In the genomic region with DNA sequence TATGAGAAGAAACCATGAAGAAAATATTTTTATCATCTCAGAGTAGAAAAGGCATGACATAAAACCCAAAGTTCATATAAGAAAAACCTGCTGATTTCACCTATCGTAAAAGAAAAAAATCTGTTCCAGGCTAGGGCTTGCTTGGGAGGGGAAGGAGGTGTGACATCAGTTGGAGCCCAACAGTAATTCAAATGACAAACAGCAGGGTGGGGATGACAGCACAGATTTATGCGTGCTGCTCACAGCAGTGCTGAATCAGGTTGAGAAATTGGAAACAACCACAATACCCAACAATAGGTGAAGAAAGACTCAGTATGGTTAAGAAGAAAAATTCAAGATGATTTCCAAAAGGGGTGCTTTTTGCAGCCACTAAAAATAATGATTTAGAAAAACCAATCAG, we compare ENCODE assay signal across 21 cellular contexts.
DNase-seq lines count a peak whose midpoint lies in the region; ATAC-seq and TF ChIP-seq lines count a peak whose summit lies in the region.
"Had no signal": no experiment of that assay in that cellular context is flagged by ENCODE, and none has a peak within 500 bp of the region (broad histone marks: within the 10 kb centered on the region; RNA-seq: fewer than 3 reads in every experiment).

No MANE protein-coding gene starts in this region.

- H3K4me3 ChIP-seq in epithelial cell of esophagus (ENCODE audit: low read length), result no peak overlapping the region
- H3K4me3 ChIP-seq: PC-9, SJSA1, skin epidermis, tibial nerve had no signal

- ATAC-seq in GM18517 (IDR thresholded peaks at IDR 0.05; ENCODE audit: unreplicated experiment), result no peak
- ATAC-seq: natural killer cell treated with Interleukin-12 subunit alpha and Interleukin-12 subunit beta and Interleukin-15 and Interleukin-18, amount 100 ng/mL, for 72 hours had no signal

- DNase-seq in NCI-H146 (lab: John Stamatoyannopoulos, UW) (peak; percentile 1), NCI-H146 treated with DMSO at 0.1 percent for 48 hours (lab: John Stamatoyannopoulos, UW; ENCODE audit: unreplicated experiment) (no peak), NOMO-1 (lab: John Stamatoyannopoulos, UW; ENCODE audit: unreplicated experiment in 2 of 2) (peak; percentile 9 to 60), epithelial cell of esophagus (ENCODE audit: low read depth) (peak; percentile 16), renal cortical epithelial cell (ENCODE audit: low read depth) (peak; percentile 19), SIG-M5 treated with dmso at 0.1 percent for 504 hours (lab: John Stamatoyannopoulos, UW; ENCODE audit: unreplicated experiment) (no peak), foreskin melanocyte (no peak)
- DNase-seq: activated CD4-positive, alpha-beta T cell treated with anti-CD3 and anti-CD28 coated beads, Interleukin-2, amount 50 U/mL, for 1 hour; amniotic stem cell; DMS53; HCEC 1CT; kidney glomerular epithelial cell; NCI-H1417 treated with DMSO at 0.1 percent for 48 hours; PC-9; stimulated activated CD4-positive, alpha-beta T cell treated with anti-CD3 and anti-CD28 coated beads, Interleukin-2, amount 100 ng/mL, for 24 hours; stimulated activated naive CD4-positive, alpha-beta T cell treated with Interleukin-2 at 50 U/mL for 16 hours had no signal

- no peak for TF ChIP-seq CTCF in epithelial cell of esophagus (IDR thresholded peaks at IDR 0.05; ENCODE audit: insufficient read depth, low read depth, low read length, missing control alignments)

Comparison
In these comparisons a context has a peak if more than half of its experiments do, and no peak if none do; other contexts are left out.
1. DNase-seq: peak in NCI-H146 (single experiment), NOMO-1 (2 of 2), epithelial cell of esophagus (single experiment) and renal cortical epithelial cell (single experiment); none in NCI-H146 treated with DMSO at 0.1 percent for 48 hours (single experiment), SIG-M5 treated with dmso at 0.1 percent for 504 hours (single experiment) and foreskin melanocyte (single experiment).